ENCODE assay signal across 15 cellular contexts in genomic region chr10:48279081-48279751, GRCh38. TPM values are rescaled to one million over a fixed set of nuclear protein-coding genes. Genes with fewer than 3 reads are reported as not detected.
DNase-seq lines count a peak whose midpoint lies in the region; ATAC-seq and TF ChIP-seq lines count a peak whose summit lies in the region.
"Had no signal": no experiment of that assay in that cellular context is flagged by ENCODE, and none has a peak within 500 bp of the region (broad histone marks: within the 10 kb centered on the region; RNA-seq: fewer than 3 reads in every experiment).

No MANE protein-coding gene starts in this region.

- H3K27me3 Mint-ChIP-seq in stimulated activated naive B cell treated with anti-CD40 and anti-IgM and Interleukin-4, amounts not matched to agents 10 μg/mL and 1 μg/mL and 100 μg/mL, for 72 hours = peaks cover 5 to 6% of the 10 kb centered on the region in 2 donors
- H3K27me3 Mint-ChIP-seq in mesothelial cell of epicardium (ENCODE audit: low read depth) = peaks cover 3% of the 10 kb centered on the region

- H3K9me3 Mint-ChIP-seq in stimulated activated naive B cell treated with anti-CD40 and anti-IgM and Interleukin-4, amounts not matched to agents 10 μg/mL and 1 μg/mL and 100 μg/mL, for 72 hours = peaks cover 15 to 18% of the 10 kb centered on the region in 2 donors
- peaks cover 31% of the 10 kb centered on the region for H3K9me3 Mint-ChIP-seq in mesothelial cell of epicardium

- no peak for DNase-seq in activated CD4-positive, CD25-positive, alpha-beta regulatory T cell treated with anti-CD3 and anti-CD28 coated beads, Interleukin-2, amount 50 U/mL, for 72 hours
- peak; percentile 71 for DNase-seq in stimulated activated naive B cell treated with anti-CD40 and anti-IgM and Interleukin-4, amounts not matched to agents 10 μg/mL and 1 μg/mL and 100 μg/mL, for 72 hours
- DNase-seq in mesothelial cell of epicardium (ENCODE audit: low spot score in 2 of 2, unreplicated experiment in 2 of 2) (no peak), NCI-H446 treated with DMSO at 0.1 percent for 48 hours (lab: John Stamatoyannopoulos, UW) (no peak), DMS114 treated with DMSO at 0.1 percent for 48 hours (lab: John Stamatoyannopoulos, UW; ENCODE audit: unreplicated experiment) (no peak)
- DNase-seq: activated CD4-positive, alpha-beta T cell treated with anti-CD3 and anti-CD28 coated beads for 1 hour; activated naive CD4-positive, alpha-beta T cell treated with anti-CD3 and anti-CD28 coated beads for 36 hours; left cardiac atrium; MM.1S; NCI-H524; stimulated activated naive CD8-positive, alpha-beta T cell treated with anti-CD3 and anti-CD28 coated beads, Interleukin-15, amount 100 ng/mL, for 72 hours had no signal

- TF ChIP-seq CTCF in mesothelial cell of epicardium (IDR thresholded peaks at IDR 0.05; ENCODE audit: unreplicated experiment) = no peak

- ATAC-seq in activated CD4-positive, CD25-positive, alpha-beta regulatory T cell treated with anti-CD3 and anti-CD28 coated beads, Interleukin-2, amount 50 U/mL, for 24 hours = peak; percentile 38
- peak; percentile 87 for ATAC-seq in GM21717 (IDR thresholded peaks at IDR 0.05; ENCODE audit: unreplicated experiment)
- peak; percentile 75 for ATAC-seq in HG03108 (IDR thresholded peaks at IDR 0.05; ENCODE audit: unreplicated experiment)
- ATAC-seq in stimulated activated naive B cell treated with anti-CD40 and anti-IgM and Interleukin-4, amounts not matched to agents 10 μg/mL and 1 μg/mL and 100 μg/mL, for 72 hours (replicated peaks) = peak; percentile 93
- ATAC-seq: left cardiac atrium; stimulated activated naive CD8-positive, alpha-beta T cell treated with anti-CD3 and anti-CD28 coated beads, Interleukin-15, amount 100 ng/mL, for 72 hours had no signal

- H3K4me1 Mint-ChIP-seq in stimulated activated naive B cell treated with anti-CD40 and anti-IgM and Interleukin-4, amounts not matched to agents 10 μg/mL and 1 μg/mL and 100 μg/mL, for 72 hours = peaks cover 35 to 51% of the 10 kb centered on the region in 2 donors
- H3K4me1 Mint-ChIP-seq in mesothelial cell of epicardium = no peaks in the 10 kb centered on the region
- H3K4me1 Mint-ChIP-seq: stimulated activated naive CD8-positive, alpha-beta T cell treated with anti-CD3 and anti-CD28 coated beads, Interleukin-15, amount 100 ng/mL, for 72 hours had no signal

- peaks cover 16 to 25% of the 10 kb centered on the region in 2 donors for H3K36me3 Mint-ChIP-seq in stimulated activated naive B cell treated with anti-CD40 and anti-IgM and Interleukin-4, amounts not matched to agents 10 μg/mL and 1 μg/mL and 100 μg/mL, for 72 hours
- no peaks in the 10 kb centered on the region for H3K36me3 Mint-ChIP-seq in mesothelial cell of epicardium

- peak overlapping the region; percentile 33 to 60 for H3K4me3 Mint-ChIP-seq in stimulated activated naive B cell treated with anti-CD40 and anti-IgM and Interleukin-4, amounts not matched to agents 10 μg/mL and 1 μg/mL and 100 μg/mL, for 72 hours
- H3K4me3 Mint-ChIP-seq in mesothelial cell of epicardium = no peak overlapping the region
- H3K4me3 Mint-ChIP-seq: activated naive CD4-positive, alpha-beta T cell treated with anti-CD3 and anti-CD28 coated beads for 36 hours; stimulated activated naive CD8-positive, alpha-beta T cell treated with anti-CD3 and anti-CD28 coated beads, Interleukin-15, amount 100 ng/mL, for 72 hours had no signal

- H3K27ac Mint-ChIP-seq in stimulated activated naive B cell treated with anti-CD40 and anti-IgM and Interleukin-4, amounts not matched to agents 10 μg/mL and 1 μg/mL and 100 μg/mL, for 72 hours = peak overlapping the region; percentile 96
- H3K27ac Mint-ChIP-seq in mesothelial cell of epicardium = no peak overlapping the region
- H3K27ac Mint-ChIP-seq: activated naive CD4-positive, alpha-beta T cell treated with anti-CD3 and anti-CD28 coated beads for 36 hours; stimulated activated naive CD8-positive, alpha-beta T cell treated with anti-CD3 and anti-CD28 coated beads, Interleukin-15, amount 100 ng/mL, for 72 hours had no signal

RNA-seq across cellular contexts. Expression of gene FRMPD2, which starts 4.7 kb away (rescaled TPM):
- 0.18 to 0.43 TPM (median 0.22 TPM) in 3 replicates for total RNA-seq in mesothelial cell of epicardium
- total RNA-seq: activated naive CD4-positive, alpha-beta T cell treated with anti-CD3 and anti-CD28 coated beads for 36 hours; Daoy had no signal

RNA-seq across cellular contexts. Expression of gene MAPK8, which starts 27.3 kb away (rescaled TPM):
- total RNA-seq in mesothelial cell of epicardium = 62.4 to 66.4 TPM (median 65.0 TPM) in 3 replicates

Comparison
In these comparisons a context has a peak if more than half of its experiments do, and no peak if none do; other contexts are left out.
1. ATAC-seq: peak in every context shown above with its lines; median percentile 93 in stimulated activated naive B cell treated with anti-CD40 and anti-IgM and Interleukin-4, amounts not matched to agents 10 μg/mL and 1 μg/mL and 100 μg/mL, for 72 hours; 87 in GM21717; 75 in HG03108; 38 in activated CD4-positive, CD25-positive, alpha-beta regulatory T cell treated with anti-CD3 and anti-CD28 coated beads, Interleukin-2, amount 50 U/mL, for 24 hours.